Comparison of ENCODE assay signal across 24 cellular contexts in the genomic region with DNA sequence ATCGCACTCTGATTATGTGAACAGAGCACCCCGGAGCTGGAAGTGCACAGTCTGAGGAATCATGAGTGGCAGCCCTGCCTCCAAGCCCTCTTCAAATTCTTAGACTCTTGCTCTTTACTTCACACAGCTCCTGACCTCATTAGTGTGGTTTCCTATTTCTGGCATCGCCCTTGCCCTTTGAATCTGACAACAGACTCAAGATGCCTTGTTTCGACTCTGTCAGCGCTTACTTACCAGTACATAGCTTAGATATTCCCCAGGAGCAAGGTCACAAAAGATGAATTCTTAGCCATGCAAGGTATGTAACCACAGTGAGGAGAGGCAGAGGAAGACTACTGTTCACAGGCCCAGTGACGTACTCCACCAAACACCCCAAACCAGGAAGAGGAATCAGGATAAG.
A peak's percentile ranks its signal among the peaks of the same experiment; 100 is the strongest.
DNase-seq lines count a peak whose midpoint lies in the region; ATAC-seq and TF ChIP-seq lines count a peak whose summit lies in the region.
"Had no signal": no experiment of that assay in that cellular context is flagged by ENCODE, and none has a peak within 500 bp of the region (broad histone marks: within the 10 kb centered on the region; RNA-seq: fewer than 3 reads in every experiment).

No MANE protein-coding gene starts in this region.

- intact Hi-C loops in activated CD4-positive, alpha-beta T cell treated with anti-CD3 and anti-CD28 coated beads, Interleukin-2, amount 10 ng/mL, durations not matched to agents 24 days and 14 days (cut with micrococcal nuclease): no loop called here

- no peak for ATAC-seq in GM21360 (IDR thresholded peaks at IDR 0.05; ENCODE audit: unreplicated experiment)
- ATAC-seq: heart left ventricle, SK-N-SH treated with all-trans-retinoic acid at 6 μM for 48 hours had no signal

- H3K27ac Mint-ChIP-seq in activated CD4-positive, alpha-beta T cell treated with anti-CD3 and anti-CD28 coated beads, Interleukin-2, amount 10 ng/mL, durations not matched to agents 24 days and 14 days: no peak overlapping the region
- H3K27ac Mint-ChIP-seq: CD14-positive monocyte, naive B cell had no signal

- H3K27me3 Mint-ChIP-seq in activated CD4-positive, alpha-beta T cell treated with anti-CD3 and anti-CD28 coated beads, Interleukin-2, amount 10 ng/mL, durations not matched to agents 24 days and 14 days: no peaks in the 10 kb centered on the region

- peak; percentile 65 for DNase-seq in activated CD4-positive, alpha-beta T cell treated with anti-CD3 and anti-CD28 coated beads, Interleukin-2, amount 10 ng/mL, durations not matched to agents 24 days and 14 days
- no peak for DNase-seq in activated CD4-positive, alpha-beta T cell treated with anti-CD3 and anti-CD28 coated beads for 4 hours
- DNase-seq in MV-4-11 (lab: John Stamatoyannopoulos, UW) (peak; percentile 24), choroid plexus epithelial cell (ENCODE audit: low read depth) (peak; percentile 84), non-pigmented ciliary epithelial cell (ENCODE audit: low read depth) (peak; percentile 52), HuH-7 (ENCODE audit: low spot score) (no peak), SW 1271 (lab: John Stamatoyannopoulos, UW) (no peak)
- DNase-seq: activated CD4-positive, alpha-beta T cell treated with anti-CD3 and anti-CD28 coated beads, Interleukin-2, amount 50 U/mL, for 4 hours; activated T-cell treated with anti-CD3 and anti-CD28 coated beads, Interleukin-2, amount 50 U/mL, for 48 hours; amniotic stem cell; DMS79; H7; heart left ventricle; islet precursor cell; naive B cell; NCI-H1930; NCI-H510A; posterior cingulate gyrus; RPMI8226; stimulated activated CD8-positive, alpha-beta memory T cell treated with anti-CD3 and anti-CD28 coated beads, Interleukin-4, amount 100 ng/mL, for 48 hours had no signal

- H3K4me3 ChIP-seq in choroid plexus epithelial cell (ENCODE audit: low read depth, low read length): no peak overlapping the region
- H3K4me3 ChIP-seq: heart left ventricle, smooth muscle cell had no signal

- peaks cover 5% of the 10 kb centered on the region for H3K4me1 Mint-ChIP-seq in activated CD4-positive, alpha-beta T cell treated with anti-CD3 and anti-CD28 coated beads, Interleukin-2, amount 10 ng/mL, durations not matched to agents 24 days and 14 days
- H3K4me1 Mint-ChIP-seq: CD14-positive monocyte, naive B cell had no signal

- H3K9me3 Mint-ChIP-seq in activated CD4-positive, alpha-beta T cell treated with anti-CD3 and anti-CD28 coated beads, Interleukin-2, amount 10 ng/mL, durations not matched to agents 24 days and 14 days: no peaks in the 10 kb centered on the region

- H3K4me3 Mint-ChIP-seq in activated CD4-positive, alpha-beta T cell treated with anti-CD3 and anti-CD28 coated beads, Interleukin-2, amount 10 ng/mL, durations not matched to agents 24 days and 14 days: no peak overlapping the region
- H3K4me3 Mint-ChIP-seq: CD14-positive monocyte, naive B cell had no signal

- TF ChIP-seq CTCF in choroid plexus epithelial cell (conservative IDR thresholded peaks at IDR 0.05; ENCODE audit: low read depth, low read length): no peak

- no peaks in the 10 kb centered on the region for H3K36me3 Mint-ChIP-seq in activated CD4-positive, alpha-beta T cell treated with anti-CD3 and anti-CD28 coated beads, Interleukin-2, amount 10 ng/mL, durations not matched to agents 24 days and 14 days (ENCODE audit: low read depth)
- H3K36me3 Mint-ChIP-seq: CD14-positive monocyte, naive B cell had no signal

Comparison
In these comparisons a context has a peak if more than half of its experiments do, and no peak if none do; other contexts are left out.
1. DNase-seq: peak in activated CD4-positive, alpha-beta T cell treated with anti-CD3 and anti-CD28 coated beads, Interleukin-2, amount 10 ng/mL, durations not matched to agents 24 days and 14 days (single experiment), MV-4-11 (single experiment), choroid plexus epithelial cell (single experiment) and non-pigmented ciliary epithelial cell (single experiment); none in activated CD4-positive, alpha-beta T cell treated with anti-CD3 and anti-CD28 coated beads for 4 hours (0 of 2), HuH-7 (single experiment) and SW 1271 (0 of 2).